ENCODE assay signal across 15 cellular contexts in the genomic region with DNA sequence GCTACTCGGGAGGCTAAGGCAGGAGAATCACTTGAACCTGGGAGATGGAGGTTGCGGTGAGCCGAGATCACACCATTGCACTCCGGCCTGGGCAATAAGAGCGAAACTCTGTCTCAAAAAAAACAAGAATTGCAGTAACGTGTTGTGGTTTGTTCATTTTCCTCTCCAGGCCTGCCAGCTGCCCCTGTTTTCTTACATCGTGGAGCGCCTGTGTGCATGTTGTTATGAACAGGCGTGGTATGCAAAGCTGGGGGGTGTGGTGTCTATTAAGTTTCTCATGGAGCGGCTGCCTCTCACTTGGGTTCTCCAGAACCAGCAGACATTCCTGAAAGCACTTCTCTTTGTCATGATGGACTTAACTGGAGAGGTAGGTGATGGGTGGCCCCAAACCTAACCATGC. TPM values are rescaled to one million over a fixed set of nuclear protein-coding genes. Genes with fewer than 3 reads are reported as not detected.
A peak's percentile ranks its signal among the peaks of the same experiment; 100 is the strongest.
DNase-seq lines count a peak whose midpoint lies in the region; ATAC-seq, FAIRE-seq and TF ChIP-seq lines count a peak whose summit lies in the region.
"Had no signal": no experiment of that assay in that cellular context is flagged by ENCODE, and none has a peak within 500 bp of the region (broad histone marks: within the 10 kb centered on the region; RNA-seq: fewer than 3 reads in every experiment).

No MANE protein-coding gene starts in this region.

- no peak for FAIRE-seq in frontal cortex (lab: Jason Lieb, UNC)
- FAIRE-seq: HTR-8/SVneo had no signal

- H3K9me3 ChIP-seq in CD8-positive, alpha-beta memory T cell (ENCODE audit: low read length): no peaks in the 10 kb centered on the region
- H3K9me3 ChIP-seq: SJSA1 had no signal

- no peak for DNase-seq in CD8-positive, alpha-beta memory T cell
- peak in 1 of 2 donors; percentile 14 for DNase-seq in central memory CD8-positive, alpha-beta T cell (ENCODE audit: low spot score in 2 of 2)
- DNase-seq in foreskin fibroblast: no peak
- DNase-seq in NCI-H2227 treated with DMSO at 0.1 percent for 48 hours (lab: John Stamatoyannopoulos, UW): no peak
- DNase-seq in frontal cortex (ENCODE audit: low spot score in 2 of 2): no peak
- DNase-seq: activated CD4-positive, CD25-positive, alpha-beta regulatory T cell; NCI-H1417; NCI-H526 treated with DMSO at 0.1 percent for 48 hours; stimulated activated naive B cell treated with anti-CD40 and anti-IgM and Interleukin-4, amounts not matched to agents 10 μg/mL and 1 μg/mL and 100 μg/mL, for 72 hours had no signal

- H3K4me1 Mint-ChIP-seq in CD8-positive, alpha-beta memory T cell: peaks cover 20 to 43% (median 40%) of the 10 kb centered on the region in 3 donors
- H3K4me1 Mint-ChIP-seq in central memory CD8-positive, alpha-beta T cell: peaks cover 33% of the 10 kb centered on the region

- H3K4me3 Mint-ChIP-seq in CD8-positive, alpha-beta memory T cell: peak overlapping the region; percentile 71 to 88 (median 81)
- H3K4me3 Mint-ChIP-seq in central memory CD8-positive, alpha-beta T cell: peak overlapping the region; percentile 82
- H3K4me3 Mint-ChIP-seq: activated naive CD4-positive, alpha-beta T cell treated with anti-CD3 and anti-CD28 coated beads, Interleukin-2, amount 50 U/mL, for 24 hours had no signal

- no peaks in the 10 kb centered on the region for H3K9me3 Mint-ChIP-seq in CD8-positive, alpha-beta memory T cell
- H3K9me3 Mint-ChIP-seq in central memory CD8-positive, alpha-beta T cell: no peaks in the 10 kb centered on the region
- H3K9me3 Mint-ChIP-seq: activated naive CD4-positive, alpha-beta T cell treated with anti-CD3 and anti-CD28 coated beads, Interleukin-2, amount 50 U/mL, for 24 hours; stimulated activated naive B cell treated with anti-CD40 and anti-IgM and Interleukin-4, amounts not matched to agents 10 μg/mL and 1 μg/mL and 100 μg/mL, for 72 hours had no signal

- no peaks in the 10 kb centered on the region for H3K27me3 ChIP-seq in CD8-positive, alpha-beta memory T cell (ENCODE audit: insufficient read depth, low read length, poor library complexity, severe bottlenecking)
- H3K27me3 ChIP-seq: SJSA1 had no signal

- no peak overlapping the region for H3K4me3 ChIP-seq in CD8-positive, alpha-beta memory T cell (ENCODE audit: low read length)
- H3K4me3 ChIP-seq in foreskin fibroblast (ENCODE audit: low read depth in 1 of 2, low read length in 2 of 2): no peak overlapping the region
- H3K4me3 ChIP-seq: SJSA1 had no signal

- CTCF ChIA-PET in CD8-positive, alpha-beta memory T cell (lab: Charles Lee): no interaction called here

- peak overlapping the region; percentile 79 to 98 (median 93) for H3K27ac Mint-ChIP-seq in CD8-positive, alpha-beta memory T cell
- H3K27ac Mint-ChIP-seq in central memory CD8-positive, alpha-beta T cell (ENCODE audit: low read depth): peak overlapping the region; percentile 68
- H3K27ac Mint-ChIP-seq: activated naive CD4-positive, alpha-beta T cell treated with anti-CD3 and anti-CD28 coated beads, Interleukin-2, amount 50 U/mL, for 24 hours had no signal

- H3K36me3 Mint-ChIP-seq in CD8-positive, alpha-beta memory T cell: peaks cover 8 to 83% (median 39%) of the 10 kb centered on the region in 3 donors
- peaks cover 62% of the 10 kb centered on the region for H3K36me3 Mint-ChIP-seq in central memory CD8-positive, alpha-beta T cell (ENCODE audit: insufficient read depth)

- peaks cover 12% of the 10 kb centered on the region for H3K4me1 ChIP-seq in CD8-positive, alpha-beta memory T cell (ENCODE audit: insufficient read depth, low read length)
- H3K4me1 ChIP-seq: SJSA1 had no signal

- H3K36me3 ChIP-seq in CD8-positive, alpha-beta memory T cell (ENCODE audit: insufficient read depth, low read length): peaks cover 52% of the 10 kb centered on the region

- ATAC-seq in GM19372 (IDR thresholded peaks at IDR 0.05; ENCODE audit: low read depth, unreplicated experiment) (peak; percentile 33), HG03175 (IDR thresholded peaks at IDR 0.05; ENCODE audit: unreplicated experiment) (peak; percentile 47), HG02623 (IDR thresholded peaks at IDR 0.05; ENCODE audit: unreplicated experiment) (no peak)
- peak; percentile 25 for ATAC-seq in central memory CD8-positive, alpha-beta T cell (replicated peaks; ENCODE audit: extremely low read depth, poor library complexity, severe bottlenecking)

- POLR2A ChIA-PET in CD8-positive, alpha-beta memory T cell (lab: Charles Lee): interaction anchor here (0.5 to 1.2 kb wide), 2 partner anchors 21 to 52 kb away, joined by 3 to 4 read pairs; partner anchors contain the start of gene TRRAP

- no peak overlapping the region for H3K27ac ChIP-seq in CD8-positive, alpha-beta memory T cell (ENCODE audit: low read depth, low read length)
- H3K27ac ChIP-seq: SJSA1 had no signal

- TF ChIP-seq CTCF in foreskin fibroblast (IDR thresholded peaks at IDR 0.05; ENCODE audit: low read depth, low read length): no peak

- H3K27me3 Mint-ChIP-seq in CD8-positive, alpha-beta memory T cell: no peaks in the 10 kb centered on the region
- H3K27me3 Mint-ChIP-seq in central memory CD8-positive, alpha-beta T cell: no peaks in the 10 kb centered on the region
- H3K27me3 Mint-ChIP-seq: activated naive CD4-positive, alpha-beta T cell treated with anti-CD3 and anti-CD28 coated beads, Interleukin-2, amount 50 U/mL, for 24 hours; stimulated activated naive B cell treated with anti-CD40 and anti-IgM and Interleukin-4, amounts not matched to agents 10 μg/mL and 1 μg/mL and 100 μg/mL, for 72 hours had no signal

RNA-seq across cellular contexts. Expression of gene TRRAP, which starts 52.1 kb away (rescaled TPM):
- 10 to 100 TPM; 49.6 to 51.4 TPM for total RNA-seq in CD8-positive, alpha-beta memory T cell
- 4.6 TPM for polyA plus RNA-seq in CD8-positive, alpha-beta memory T cell
- 21.2 TPM for total RNA-seq in frontal cortex
